19 cellular contexts compared by ENCODE assay signal in the genomic region with DNA sequence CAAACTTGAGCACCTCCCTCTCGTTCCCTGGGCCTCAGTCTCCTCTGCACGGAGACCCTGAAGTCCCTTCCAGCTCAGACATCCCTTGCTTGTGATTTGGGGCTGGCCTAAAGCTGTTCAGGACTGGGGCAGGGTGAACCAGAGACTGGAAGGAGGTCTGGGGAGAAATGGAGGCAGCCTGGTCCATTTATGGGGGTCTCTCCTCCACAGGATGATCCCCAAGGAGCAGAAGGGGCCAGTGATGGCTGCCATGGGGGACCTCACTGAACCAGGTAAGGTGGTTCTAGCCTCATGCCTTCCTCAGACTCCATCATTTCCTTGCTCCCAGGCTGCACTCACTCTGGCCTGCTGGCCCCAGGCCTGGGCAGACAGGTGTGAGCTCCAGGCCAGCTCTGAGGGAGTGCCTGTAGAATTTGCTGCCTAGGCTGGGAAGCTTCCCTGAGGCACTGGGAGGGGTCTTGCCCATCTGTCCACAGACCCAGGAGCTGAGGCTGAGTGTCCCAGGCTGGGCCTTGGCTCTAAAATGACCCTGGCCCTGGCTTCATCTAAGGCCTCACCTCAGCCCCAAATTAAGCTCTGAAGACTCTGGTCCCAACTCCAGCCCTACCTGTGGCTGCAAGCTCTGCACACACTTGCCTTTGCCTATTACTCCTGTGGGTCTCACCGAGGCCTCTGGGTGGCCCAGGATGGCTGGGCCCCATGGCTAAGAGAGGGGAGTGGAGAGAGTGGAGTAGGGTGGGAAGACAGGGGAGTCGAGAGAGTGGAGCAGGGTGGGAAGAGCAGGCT. TPM values are rescaled to one million over a fixed set of nuclear protein-coding genes. Genes with fewer than 3 reads are reported as not detected.
DNase-seq lines count a peak whose midpoint lies in the region; ATAC-seq, FAIRE-seq and TF ChIP-seq lines count a peak whose summit lies in the region.
"Had no signal": no experiment of that assay in that cellular context is flagged by ENCODE, and none has a peak within 500 bp of the region (broad histone marks: within the 10 kb centered on the region; RNA-seq: fewer than 3 reads in every experiment).

No MANE protein-coding gene starts in this region.

- in situ Hi-C loops in K562 (cut with MboI) = no loop called here

- no peak overlapping the region for H3K4me3 Mint-ChIP-seq in naive thymus-derived CD4-positive, alpha-beta T cell

- no peaks in the 10 kb centered on the region for H3K4me1 Mint-ChIP-seq in naive thymus-derived CD4-positive, alpha-beta T cell

- H3K36me3 Mint-ChIP-seq in naive thymus-derived CD4-positive, alpha-beta T cell = no peaks in the 10 kb centered on the region

- H3K27ac ChIP-seq in heart right ventricle (no peak overlapping the region), K562 (ENCODE audit: extremely low read depth, low read depth, low read length) (no peak overlapping the region), upper lobe of right lung (no peak overlapping the region)
- H3K27ac ChIP-seq in naive thymus-derived CD4-positive, alpha-beta T cell (ENCODE audit: low read depth, low read length) = no peak overlapping the region
- H3K27ac ChIP-seq: A549; BLaER1 treated with 17β-estradiol and CSF1 and Interleukin-3, amounts not matched to agents 10 nM and 100 nM; HL-60 had no signal

- no peak for FAIRE-seq in K562 (lab: Jason Lieb, UNC)
- FAIRE-seq: A549, GM12891, GM18507, HTR-8/SVneo had no signal

- TF ChIP-seq CTCF in heart right ventricle (IDR thresholded peaks at IDR 0.05) = no peak
- no peak for TF ChIP-seq CTCF in K562 (IDR thresholded peaks at IDR 0.05 in 2 of 3, conservative IDR thresholded peaks at IDR 0.05 in 1 of 3; ENCODE audit: insufficient read depth in 2 of 3, low read depth in 1 of 3, low read length in 3 of 3)
- no peak for TF ChIP-seq CTCF in upper lobe of right lung (IDR thresholded peaks at IDR 0.05)

- no peaks in the 10 kb centered on the region for H3K36me3 ChIP-seq in heart right ventricle
- H3K36me3 ChIP-seq in K562 (ENCODE audit: control insufficient read depth, insufficient read depth, low read length) = no peaks in the 10 kb centered on the region
- H3K36me3 ChIP-seq in upper lobe of right lung = no peaks in the 10 kb centered on the region
- no peaks in the 10 kb centered on the region for H3K36me3 ChIP-seq in naive thymus-derived CD4-positive, alpha-beta T cell (ENCODE audit: control insufficient read depth in 2 of 3, insufficient read depth in 3 of 3, low read length in 3 of 3)
- H3K36me3 ChIP-seq: BLaER1 treated with 17β-estradiol and CSF1 and Interleukin-3, amounts not matched to agents 10 nM and 100 nM had no signal

- no peak for TF ChIP-seq EP300 in K562 (IDR thresholded peaks at IDR 0.05; ENCODE audit: low read length)

- no peak for TF ChIP-seq POLR2A in K562 (conservative IDR thresholded peaks at IDR 0.05)

- no peak overlapping the region for H3K4me3 ChIP-seq in heart right ventricle
- H3K4me3 ChIP-seq in K562 = no peak overlapping the region
- no peak overlapping the region for H3K4me3 ChIP-seq in upper lobe of right lung
- no peak overlapping the region for H3K4me3 ChIP-seq in naive thymus-derived CD4-positive, alpha-beta T cell (ENCODE audit: low read length)
- H3K4me3 ChIP-seq: A549; BLaER1 treated with 17β-estradiol and CSF1 and Interleukin-3, amounts not matched to agents 10 nM and 100 nM had no signal

- CTCF ChIA-PET in K562 (lab: Yijun Ruan, JAX; ENCODE audit: low intra/inter-chr PET ratio) = no interaction called here
- CTCF ChIA-PET in naive thymus-derived CD4-positive, alpha-beta T cell (lab: Charles Lee) = no interaction called here

- H3K9me1 ChIP-seq in K562 (ENCODE audit: control insufficient read depth, insufficient read depth, low read length) = no peaks in the 10 kb centered on the region

- POLR2A ChIA-PET in K562 (lab: Yijun Ruan, JAX) = no interaction called here
- POLR2A ChIA-PET in naive thymus-derived CD4-positive, alpha-beta T cell (lab: Charles Lee) = no interaction called here

- H3K27ac Mint-ChIP-seq in naive thymus-derived CD4-positive, alpha-beta T cell = peak overlapping the region in 1 of 9 donors; percentile 74

- no peaks in the 10 kb centered on the region for H3K9me3 Mint-ChIP-seq in naive thymus-derived CD4-positive, alpha-beta T cell

- no peak for TF ChIP-seq RAD21 in K562 (CRISPR knock-in tag; conservative IDR thresholded peaks at IDR 0.05 in 1 of 2, IDR thresholded peaks at IDR 0.05 in 1 of 2)

- H3K79me2 ChIP-seq in K562 (ENCODE audit: control insufficient read depth, insufficient read depth, low read length) = no peaks in the 10 kb centered on the region

- H3K27me3 Mint-ChIP-seq in naive thymus-derived CD4-positive, alpha-beta T cell = peaks cover 0 to 11% (median 4%) of the 10 kb centered on the region in 5 donors

- no peak overlapping the region for H2AFZ ChIP-seq in K562 (ENCODE audit: low read depth, low read length)

- peak; percentile 70 for DNase-seq in cardiac septum (ENCODE audit: low spot score)
- no peak for DNase-seq in heart right ventricle
- no peak for DNase-seq in K562 (ENCODE audit: extremely low read depth in 1 of 4, low spot score in 3 of 4)
- peak; percentile 69 for DNase-seq in mesenteric fat pad (ENCODE audit: low spot score)
- DNase-seq in upper lobe of right lung = peak; percentile 35
- no peak for DNase-seq in NOMO-1 treated with dmso at 0.1 percent for 144 hours (lab: John Stamatoyannopoulos, UW; ENCODE audit: unreplicated experiment)
- no peak for DNase-seq in NCI-H1930 (lab: John Stamatoyannopoulos, UW)
- DNase-seq in naive thymus-derived CD4-positive, alpha-beta T cell = no peak
- DNase-seq: GDM1, NCI-H187, NCI-H69 had no signal

- 87 to 88% methylated on average over 4 of the region's 4 CpGs for WGBS in heart right ventricle, 2 donors
- WGBS in K562 (ENCODE audit: insufficient coverage, low coverage, missing lambda C conversion rate) = 4% methylated on average over 4 of the region's 4 CpGs

- ATAC-seq in heart right ventricle (no peak), K562 (peak; percentile 51; the same call in 2 of the 3 replicates), upper lobe of right lung (no peak)
- ATAC-seq in naive thymus-derived CD4-positive, alpha-beta T cell = no peak
- ATAC-seq: A549 had no signal

- H3K9me3 ChIP-seq in heart right ventricle (no peaks in the 10 kb centered on the region), K562 (replicated peaks; ENCODE audit: control insufficient read depth, insufficient read depth, low read depth, low read length) (no peaks in the 10 kb centered on the region), upper lobe of right lung (no peaks in the 10 kb centered on the region)
- H3K9me3 ChIP-seq in naive thymus-derived CD4-positive, alpha-beta T cell (ENCODE audit: control insufficient read depth in 2 of 3, low read length in 3 of 3) = no peaks in the 10 kb centered on the region
- H3K9me3 ChIP-seq: A549; BLaER1 treated with 17β-estradiol and CSF1 and Interleukin-3, amounts not matched to agents 10 nM and 100 nM had no signal

- no peaks in the 10 kb centered on the region for H4K20me1 ChIP-seq in K562 (replicated peaks; ENCODE audit: control insufficient read depth, insufficient read depth, low read length)
- H4K20me1 ChIP-seq: BLaER1 treated with 17β-estradiol and CSF1 and Interleukin-3, amounts not matched to agents 10 nM and 100 nM had no signal

- H3K27me3 ChIP-seq in heart right ventricle (no peaks in the 10 kb centered on the region), K562 (ENCODE audit: control insufficient read depth in 2 of 2, insufficient read depth in 2 of 2, low read length in 2 of 2) (peaks cover 27 to 55% of the 10 kb centered on the region in 2 experiments; a peak in 4 of 5 replicates), upper lobe of right lung (no peaks in the 10 kb centered on the region)
- H3K27me3 ChIP-seq in naive thymus-derived CD4-positive, alpha-beta T cell (ENCODE audit: control insufficient read depth in 2 of 2, insufficient read depth in 2 of 2, low read length in 2 of 2) = no peaks in the 10 kb centered on the region
- H3K27me3 ChIP-seq: BLaER1 treated with 17β-estradiol and CSF1 and Interleukin-3, amounts not matched to agents 10 nM and 100 nM had no signal

- peaks cover 2 to 34% (median 20%) of the 10 kb centered on the region in 9 donors for H3K4me1 ChIP-seq in heart right ventricle
- H3K4me1 ChIP-seq in K562 (replicated peaks in 1 of 2; ENCODE audit: control insufficient read depth in 2 of 2, insufficient read depth in 2 of 2, low read length in 2 of 2) = no peaks in the 10 kb centered on the region
- H3K4me1 ChIP-seq in upper lobe of right lung = peaks cover 4% of the 10 kb centered on the region
- no peaks in the 10 kb centered on the region for H3K4me1 ChIP-seq in naive thymus-derived CD4-positive, alpha-beta T cell (ENCODE audit: control insufficient read depth in 2 of 2, insufficient read depth in 2 of 2, low read length in 2 of 2)

- H3K4me2 ChIP-seq in K562 (ENCODE audit: insufficient read depth, low read length) = no peak overlapping the region
- H3K4me2 ChIP-seq: A549; BLaER1 treated with 17β-estradiol and CSF1 and Interleukin-3, amounts not matched to agents 10 nM and 100 nM had no signal

- intact Hi-C loops in cardiac septum (cut with DNase I) (loop anchor here (5.0 kb wide), 1 partner anchor 34 kb away; no protein-coding TSS in a partner anchor), heart right ventricle (cut with DNase I) (no loop called here), K562 (cut with micrococcal nuclease) (no loop called here), upper lobe of right lung (cut with DNase I) (no loop called here)
- intact Hi-C loops in naive thymus-derived CD4-positive, alpha-beta T cell (cut with micrococcal nuclease) = no loop called here

- H3K9ac ChIP-seq in K562 (ENCODE audit: insufficient read depth in 1 of 2, low read depth in 2 of 2, low read length in 2 of 2) = no peak overlapping the region
- H3K9ac ChIP-seq: BLaER1 treated with 17β-estradiol and CSF1 and Interleukin-3, amounts not matched to agents 10 nM and 100 nM had no signal

- BruUV-seq in K562 (replicated peaks; lab: Mats Ljungman, UMichigan) = no TSS peak

RNA-seq across cellular contexts. Expression of a gene that starts 1.9 kb away (rescaled TPM):
- total RNA-seq in cardiac septum = 10.0 TPM
- 10 to 100 TPM in 2 of 10 donors, 1 to 10 TPM in 8; 4.5 to 12.2 (median 6.0) TPM for total RNA-seq in heart right ventricle
- 1 to 10 TPM in 1 of 2 donors, under 1 TPM in 1; 0.91 to 4.1 TPM for polyA plus RNA-seq in heart right ventricle
- not detected in 2 replicates for total RNA-seq in K562 (2011; cell fraction: chromatin; rRNA removed; ENCODE audit: low replicate concordance)
- not detected in 2 replicates for total RNA-seq in K562 (2011; cell fraction: nucleolus; rRNA removed)
- not detected in 2 replicates for total RNA-seq in K562 (2011; cell fraction: nucleoplasm; rRNA removed)
- total RNA-seq in K562 (2014; rRNA removed) = not detected in 2 replicates
- not detected in 2 replicates for total RNA-seq in K562 (2014; rRNA removed; fragmentation: Illumina TruSeq; extraction: Trizol)
- not detected in 2 replicates for total RNA-seq in K562 (2015; rRNA removed; fragmentation: Illumina TruSeq; extraction: Trizol)
- not detected in 2 replicates for total RNA-seq in K562 (2021)
- polyA plus RNA-seq in K562 (2011; rRNA removed) = not detected in 2 replicates
- polyA plus RNA-seq in K562 (2011; cell fraction: cytosol; rRNA removed) = 0.01 TPM in 1 of 2 replicates, not detected in the other
- not detected in 2 replicates for polyA plus RNA-seq in K562 (2011; cell fraction: nucleus; rRNA removed)
- not detected in 2 replicates for polyA plus RNA-seq in K562 (2012)
- not detected in 2 replicates for polyA plus RNA-seq in K562 (2014; fragmentation: Illumina TruSeq; extraction: Trizol)
- not detected for polyA plus RNA-seq in K562 (2014; fragmentation: Nextera tagmentation; extraction: Ambion mirVana)
- polyA plus RNA-seq in K562 (2014; rRNA removed) = not detected in 2 replicates
- polyA minus RNA-seq in K562 (2011; rRNA and poly(A)+ RNA removed) = not detected in 2 replicates
- not detected in 2 replicates for polyA minus RNA-seq in K562 (2011; cell fraction: cytosol; rRNA and poly(A)+ RNA removed)
- not detected in 2 replicates for polyA minus RNA-seq in K562 (2011; cell fraction: nucleus; rRNA and poly(A)+ RNA removed)
- total RNA-seq in mesenteric fat pad = 0.42 TPM
- total RNA-seq in upper lobe of right lung = 1.7 TPM
- not detected for total RNA-seq in naive thymus-derived CD4-positive, alpha-beta T cell
- polyA plus RNA-seq in naive thymus-derived CD4-positive, alpha-beta T cell = under 1 TPM in 1 of 2 donors, not detected in 1; 0.15 TPM
- total RNA-seq: OCI-LY7, RPMI7951 had no signal

RNA-seq across cellular contexts. Expression of a gene that starts 22.5 kb away (rescaled TPM):
- 829 TPM for total RNA-seq in cardiac septum
- total RNA-seq in heart right ventricle = 100 to 1,000 TPM; 589 to 777 (median 703) TPM
- 100 to 1,000 TPM; 129 to 344 TPM for polyA plus RNA-seq in heart right ventricle
- 0.09 and 0.19 TPM in 2 replicates for total RNA-seq in K562 (2011; cell fraction: chromatin; rRNA removed; ENCODE audit: low replicate concordance)
- 0.13 and 0.17 TPM in 2 replicates for total RNA-seq in K562 (2011; cell fraction: nucleolus; rRNA removed)
- 0.23 and 0.29 TPM in 2 replicates for total RNA-seq in K562 (2011; cell fraction: nucleoplasm; rRNA removed)
- total RNA-seq in K562 (2014; rRNA removed) = 0.04 TPM in 1 of 2 replicates, not detected in the other
- not detected in 2 replicates for total RNA-seq in K562 (2014; rRNA removed; fragmentation: Illumina TruSeq; extraction: Trizol)
- not detected in 2 replicates for total RNA-seq in K562 (2015; rRNA removed; fragmentation: Illumina TruSeq; extraction: Trizol)
- 0.31 and 0.36 TPM in 2 replicates for total RNA-seq in K562 (2021)
- 0.03 and 0.05 TPM in 2 replicates for polyA plus RNA-seq in K562 (2011; rRNA removed)
- 0.31 and 0.44 TPM in 2 replicates for polyA plus RNA-seq in K562 (2011; cell fraction: cytosol; rRNA removed)
- 0.04 and 0.09 TPM in 2 replicates for polyA plus RNA-seq in K562 (2011; cell fraction: nucleus; rRNA removed)
- polyA plus RNA-seq in K562 (2012) = 0.12 and 0.17 TPM in 2 replicates
- 0.03 and 0.10 TPM in 2 replicates for polyA plus RNA-seq in K562 (2014; fragmentation: Illumina TruSeq; extraction: Trizol)
- polyA plus RNA-seq in K562 (2014; fragmentation: Nextera tagmentation; extraction: Ambion mirVana) = under 1 TPM in 1 of 2 experiments, not detected in 1; 0.03 TPM
- 0.01 TPM in 1 of 2 replicates, not detected in the other for polyA plus RNA-seq in K562 (2014; rRNA removed)
- 0.03 and 0.07 TPM in 2 replicates for polyA minus RNA-seq in K562 (2011; rRNA and poly(A)+ RNA removed)
- not detected in 2 replicates for polyA minus RNA-seq in K562 (2011; cell fraction: cytosol; rRNA and poly(A)+ RNA removed)
- 0.11 and 0.13 TPM in 2 replicates for polyA minus RNA-seq in K562 (2011; cell fraction: nucleus; rRNA and poly(A)+ RNA removed)
- total RNA-seq in mesenteric fat pad = 174 TPM
- total RNA-seq in upper lobe of right lung = 151 TPM
- under 1 TPM in 4 of 5 experiments, not detected in 1; 0.07 to 0.59 (median 0.12) TPM for total RNA-seq in naive thymus-derived CD4-positive, alpha-beta T cell
- not detected for polyA plus RNA-seq in naive thymus-derived CD4-positive, alpha-beta T cell

RNA-seq across cellular contexts. Expression of a gene that starts 37.9 kb away (rescaled TPM):
- 33.8 TPM for total RNA-seq in cardiac septum
- total RNA-seq in heart right ventricle = 10 to 100 TPM; 23.4 to 41.0 (median 29.3) TPM
- 10 to 100 TPM; 18.6 to 28.8 TPM for polyA plus RNA-seq in heart right ventricle
- 88.0 and 96.4 TPM in 2 replicates for total RNA-seq in K562 (2011; cell fraction: chromatin; rRNA removed; ENCODE audit: low replicate concordance)
- 58.2 and 60.2 TPM in 2 replicates for total RNA-seq in K562 (2011; cell fraction: nucleolus; rRNA removed)
- 61.2 and 66.5 TPM in 2 replicates for total RNA-seq in K562 (2011; cell fraction: nucleoplasm; rRNA removed)
- total RNA-seq in K562 (2014; rRNA removed) = 31.3 and 41.6 TPM in 2 replicates
- 43.7 and 46.8 TPM in 2 replicates for total RNA-seq in K562 (2014; rRNA removed; fragmentation: Illumina TruSeq; extraction: Trizol)
- 44.8 and 45.1 TPM in 2 replicates for total RNA-seq in K562 (2015; rRNA removed; fragmentation: Illumina TruSeq; extraction: Trizol)
- 51.3 and 53.5 TPM in 2 replicates for total RNA-seq in K562 (2021)
- 69.9 and 77.7 TPM in 2 replicates for polyA plus RNA-seq in K562 (2011; rRNA removed)
- polyA plus RNA-seq in K562 (2011; cell fraction: cytosol; rRNA removed) = 24.7 and 43.4 TPM in 2 replicates
- polyA plus RNA-seq in K562 (2011; cell fraction: nucleus; rRNA removed) = 77.9 and 106 TPM in 2 replicates
- 46.4 and 48.3 TPM in 2 replicates for polyA plus RNA-seq in K562 (2012)
- polyA plus RNA-seq in K562 (2014; fragmentation: Illumina TruSeq; extraction: Trizol) = 73.9 and 82.2 TPM in 2 replicates
- polyA plus RNA-seq in K562 (2014; fragmentation: Nextera tagmentation; extraction: Ambion mirVana) = 10 to 100 TPM; 33.6 to 65.3 TPM
- polyA plus RNA-seq in K562 (2014; rRNA removed) = 37.1 and 38.3 TPM in 2 replicates
- polyA minus RNA-seq in K562 (2011; rRNA and poly(A)+ RNA removed) = 46.0 and 55.8 TPM in 2 replicates
- 23.2 and 30.1 TPM in 2 replicates for polyA minus RNA-seq in K562 (2011; cell fraction: cytosol; rRNA and poly(A)+ RNA removed)
- polyA minus RNA-seq in K562 (2011; cell fraction: nucleus; rRNA and poly(A)+ RNA removed) = 30.6 and 46.1 TPM in 2 replicates
- total RNA-seq in mesenteric fat pad = 44.1 TPM
- 51.2 TPM for total RNA-seq in upper lobe of right lung
- 100 to 1,000 TPM in 1 of 5 experiments, 10 to 100 TPM in 4; 74.2 to 103 (median 93.1) TPM for total RNA-seq in naive thymus-derived CD4-positive, alpha-beta T cell
- polyA plus RNA-seq in naive thymus-derived CD4-positive, alpha-beta T cell = 10 to 100 TPM; 60.5 to 63.0 TPM

Comparison
In these comparisons a context has a peak if more than half of its experiments do, and no peak if none do; other contexts are left out.
1. DNase-seq: peak in cardiac septum (single experiment), mesenteric fat pad (single experiment) and upper lobe of right lung (single experiment); none in heart right ventricle (0 of 2), K562 (0 of 4), NOMO-1 treated with dmso at 0.1 percent for 144 hours (single experiment), NCI-H1930 (0 of 2) and naive thymus-derived CD4-positive, alpha-beta T cell (0 of 9).
2. RNA of a gene that starts 22.5 kb away (total RNA-seq): 829 TPM in cardiac septum (single experiment), 589 to 777 TPM in heart right ventricle, 174 TPM in mesenteric fat pad (single experiment) and 151 TPM in upper lobe of right lung (single experiment); 0.07 to 0.59 TPM in naive thymus-derived CD4-positive, alpha-beta T cell and 0.04 to 0.36 TPM in K562; every median in the first group is over 10 times any median in the second.